2 cellular contexts compared by ENCODE assay signal in genomic region chr9:15513335-15513734, GRCh38.
TF ChIP-seq lines count a peak whose summit lies in the region.

No MANE protein-coding gene starts in this region.

TF ChIP-seq in SK-N-SH, 30 proteins besides CTCF, POLR2A, EP300 and RAD21 (continued from another document):
- TF ChIP-seq FOXJ3 (CRISPR knock-in tag; IDR thresholded peaks at IDR 0.05) (no peak), PBX3 (IDR thresholded peaks at IDR 0.05) (no peak), RFX5 (IDR thresholded peaks at IDR 0.05; ENCODE audit: low read length) (no peak), GABPA (IDR thresholded peaks at IDR 0.05; ENCODE audit: low read depth) (no peak)

TF ChIP-seq in SK-N-SH treated with all-trans-retinoic acid at 6 μM for 48 hours, 23 proteins besides CTCF, POLR2A, EP300 and RAD21 (continued from another document):
- TF ChIP-seq CREB5 (CRISPR knock-in tag; IDR thresholded peaks at IDR 0.05; ENCODE audit: low read depth), result no peak
- TF ChIP-seq BACH2 (CRISPR knock-in tag; IDR thresholded peaks at IDR 0.05; ENCODE audit: borderline replicate concordance), result no peak
- no peak for TF ChIP-seq OSR1 (CRISPR knock-in tag; IDR thresholded peaks at IDR 0.05)
- TF ChIP-seq TCF4 (CRISPR knock-in tag; IDR thresholded peaks at IDR 0.05; ENCODE audit: borderline replicate concordance), result no peak
- no peak for TF ChIP-seq ZFP3 (CRISPR knock-in tag; IDR thresholded peaks at IDR 0.05)
- no peak for TF ChIP-seq PATZ1 (CRISPR knock-in tag; IDR thresholded peaks at IDR 0.05; ENCODE audit: borderline replicate concordance)
- TF ChIP-seq CSDC2 (CRISPR knock-in tag; IDR thresholded peaks at IDR 0.05), result no peak
- TF ChIP-seq ZNF565 (CRISPR knock-in tag; conservative IDR thresholded peaks at IDR 0.05; ENCODE audit: low read depth), result no peak
- no peak for TF ChIP-seq CSRNP3 (CRISPR knock-in tag; IDR thresholded peaks at IDR 0.05)
- no peak for TF ChIP-seq PPARA (CRISPR knock-in tag; IDR thresholded peaks at IDR 0.05; ENCODE audit: borderline replicate concordance)
TF ChIP-seq in SK-N-SH treated with all-trans-retinoic acid at 6 μM for 48 hours: peak in this region for 0.
